Comparison of ENCODE assay signal across 9 cellular contexts in the genomic region with DNA sequence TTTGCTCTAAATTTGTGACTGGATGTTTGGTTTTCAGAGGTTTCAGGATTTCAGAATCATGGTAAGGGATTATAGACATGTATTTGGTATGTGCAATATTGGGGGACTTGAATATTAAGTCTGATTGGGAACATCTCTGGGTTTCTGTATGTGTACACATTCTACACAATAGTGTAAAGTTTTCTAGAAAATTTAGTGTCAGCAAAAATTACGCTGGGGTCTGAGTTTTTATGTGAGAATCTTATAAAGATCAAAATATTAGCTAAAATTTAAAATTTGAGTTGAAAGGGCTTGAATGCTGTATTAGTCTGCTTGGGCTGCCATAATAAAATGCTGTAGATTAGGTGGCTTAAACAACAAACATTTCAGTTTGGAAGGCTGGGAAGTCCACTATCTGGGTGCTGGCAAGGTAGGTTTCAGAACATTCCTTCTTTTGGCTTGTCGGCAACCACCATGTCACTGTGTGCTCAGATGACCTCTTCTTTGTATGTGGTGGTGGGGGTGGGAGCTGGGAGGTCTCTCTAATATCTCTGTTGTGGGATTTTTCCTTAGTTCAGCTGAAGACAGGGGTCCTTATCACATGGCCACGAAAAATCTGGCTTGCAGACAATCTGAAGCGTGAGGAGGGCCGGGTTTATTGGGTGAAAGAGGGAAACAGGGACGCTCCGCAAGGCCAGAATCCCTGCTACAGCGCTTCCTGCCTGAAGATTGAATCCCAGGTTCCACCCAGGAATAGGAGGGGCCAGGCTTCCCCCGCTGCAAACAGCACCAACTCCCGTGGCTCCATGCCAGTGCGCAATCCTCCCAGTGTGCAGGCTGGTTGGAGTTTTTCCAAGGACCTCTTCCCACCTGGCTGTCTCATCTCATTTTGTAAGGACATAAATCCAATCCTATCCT.
A peak's percentile ranks its signal among the peaks of the same experiment; 100 is the strongest.
DNase-seq lines count a peak whose midpoint lies in the region; ATAC-seq and TF ChIP-seq lines count a peak whose summit lies in the region.
"Had no signal": no experiment of that assay in that cellular context is flagged by ENCODE, and none has a peak within 500 bp of the region (broad histone marks: within the 10 kb centered on the region; RNA-seq: fewer than 3 reads in every experiment).

No MANE protein-coding gene starts in this region.

- no peaks in the 10 kb centered on the region for H3K9me3 ChIP-seq in BE2C

- DNase-seq in BE2C (peak; percentile 99), NCI-H2171 treated with DMSO at 0.1 percent for 48 hours (lab: John Stamatoyannopoulos, UW) (peak; percentile 95), cerebellar cortex (ENCODE audit: low spot score) (peak; percentile 62), lung microvascular endothelial cell (ENCODE audit: low read depth in 2 of 2) (peak; percentile 28 to 38), KG1 (lab: John Stamatoyannopoulos, UW) (no peak), DMS114 treated with DMSO at 0.1 percent for 48 hours (lab: John Stamatoyannopoulos, UW; ENCODE audit: unreplicated experiment) (no peak)
- DNase-seq: activated CD8-positive, alpha-beta T cell treated with anti-CD3 and anti-CD28 coated beads for 36 hours had no signal

- H3K4me1 ChIP-seq in BE2C, result peaks cover 38% of the 10 kb centered on the region

- no peaks in the 10 kb centered on the region for H3K27me3 ChIP-seq in BE2C

- ATAC-seq in HG02642 (IDR thresholded peaks at IDR 0.05; ENCODE audit: poor library complexity, unreplicated experiment), result no peak
- no peak for ATAC-seq in GM21367 (IDR thresholded peaks at IDR 0.05; ENCODE audit: unreplicated experiment)
- ATAC-seq: activated CD8-positive, alpha-beta T cell treated with anti-CD3 and anti-CD28 coated beads for 36 hours had no signal

- H3K36me3 ChIP-seq in BE2C, result no peaks in the 10 kb centered on the region

- peak overlapping the region; percentile 46 for H3K4me3 ChIP-seq in BE2C (ENCODE audit: low read depth, low read length)

- no peak for TF ChIP-seq CTCF in BE2C (IDR thresholded peaks at IDR 0.05; ENCODE audit: low read depth, low read length)

Comparison
In these comparisons a context has a peak if more than half of its experiments do, and no peak if none do; other contexts are left out.
1. DNase-seq: peak in BE2C (single experiment), NCI-H2171 treated with DMSO at 0.1 percent for 48 hours (single experiment), cerebellar cortex (single experiment) and lung microvascular endothelial cell (2 of 2); none in KG1 (single experiment) and DMS114 treated with DMSO at 0.1 percent for 48 hours (single experiment).